1 cellular context compared by ENCODE assay signal in genomic region chr6:104941694-104942177, GRCh38.
TF ChIP-seq lines count a peak whose summit lies in the region.

No MANE protein-coding gene starts in this region.

TF ChIP-seq in HepG2, 621 proteins besides CTCF, POLR2A, EP300 and RAD21:
- TF ChIP-seq NR2F6 (IDR thresholded peaks at IDR 0.05) (0 out of 2 replicates have a peak, but pooled peaks have one; percentile 18), NR2F6 (CRISPR knock-in tag; IDR thresholded peaks at IDR 0.05) (no peak), ZNF44 (CRISPR knock-in tag; IDR thresholded peaks at IDR 0.05) (no peak), MBD4 (IDR thresholded peaks at IDR 0.05; ENCODE audit: borderline replicate concordance, low read length) (no peak), ZNF329 (CRISPR knock-in tag; IDR thresholded peaks at IDR 0.05; ENCODE audit: low read depth) (no peak), YY1 (IDR thresholded peaks at IDR 0.05; ENCODE audit: insufficient read depth, insufficient replicate concordance, low read depth, low read length) (peak; percentile 73), PATZ1 (CRISPR knock-in tag; IDR thresholded peaks at IDR 0.05) (no peak), SRF (IDR thresholded peaks at IDR 0.05; ENCODE audit: low read depth, low read length) (no peak), MTA1 (CRISPR knock-in tag; IDR thresholded peaks at IDR 0.05; ENCODE audit: borderline replicate concordance) (no peak), KDM5A (IDR thresholded peaks at IDR 0.05; ENCODE audit: borderline replicate concordance, low read length) (peak; percentile 46), ZNF143 (CRISPR knock-in tag; IDR thresholded peaks at IDR 0.05) (no peak), POGZ (CRISPR knock-in tag; IDR thresholded peaks at IDR 0.05) (0 out of 2 replicates have a peak, but pooled peaks have one; percentile 2), CCAR2 (optimal IDR thresholded peaks at IDR 0.05; ENCODE audit: low read depth, low read length) (no peak), FOSL1 (CRISPR knock-in tag; IDR thresholded peaks at IDR 0.05; ENCODE audit: borderline replicate concordance) (no peak), ZNF383 (CRISPR knock-in tag; IDR thresholded peaks at IDR 0.05; ENCODE audit: borderline replicate concordance) (no peak), KDM5B (CRISPR knock-in tag; IDR thresholded peaks at IDR 0.05; ENCODE audit: borderline replicate concordance) (no peak), ARNT2 (CRISPR knock-in tag; IDR thresholded peaks at IDR 0.05; ENCODE audit: low read depth) (no peak), ZFP82 (CRISPR knock-in tag; IDR thresholded peaks at IDR 0.05; ENCODE audit: borderline replicate concordance) (no peak), ZNF124 (CRISPR knock-in tag; IDR thresholded peaks at IDR 0.05) (no peak), ZNF30 (CRISPR knock-in tag; IDR thresholded peaks at IDR 0.05) (no peak), MBNL3 (CRISPR knock-in tag; conservative IDR thresholded peaks at IDR 0.05) (no peak), NPAS2 (CRISPR knock-in tag; IDR thresholded peaks at IDR 0.05; ENCODE audit: borderline replicate concordance) (no peak), EHMT2 (IDR thresholded peaks at IDR 0.05; ENCODE audit: borderline replicate concordance, low read depth, low read length) (no peak), HMGA1 (CRISPR knock-in tag; conservative IDR thresholded peaks at IDR 0.05) (no peak), ASH2L (IDR thresholded peaks at IDR 0.05; ENCODE audit: insufficient read length, low read depth, low read length) (peak; percentile 23), POGK (CRISPR knock-in tag; conservative IDR thresholded peaks at IDR 0.05) (no peak), ZNF737 (CRISPR knock-in tag; IDR thresholded peaks at IDR 0.05; ENCODE audit: borderline replicate concordance) (no peak), MLX (CRISPR knock-in tag; IDR thresholded peaks at IDR 0.05) (no peak), ATF2 (CRISPR knock-in tag; IDR thresholded peaks at IDR 0.05) (no peak), ZNF354B (CRISPR knock-in tag; IDR thresholded peaks at IDR 0.05) (no peak), REXO4 (CRISPR knock-in tag; IDR thresholded peaks at IDR 0.05; ENCODE audit: borderline replicate concordance) (no peak), IRF1 (CRISPR knock-in tag; IDR thresholded peaks at IDR 0.05; ENCODE audit: low read depth) (no peak), ZNF17 (CRISPR knock-in tag; IDR thresholded peaks at IDR 0.05) (no peak), HNRNPL (IDR thresholded peaks at IDR 0.05; ENCODE audit: low read depth, low read length) (no peak), SIX4 (CRISPR knock-in tag; IDR thresholded peaks at IDR 0.05) (no peak), FOXJ3 (CRISPR knock-in tag; IDR thresholded peaks at IDR 0.05; ENCODE audit: borderline replicate concordance) (no peak), KLF12 (CRISPR knock-in tag; IDR thresholded peaks at IDR 0.05; ENCODE audit: borderline replicate concordance) (peak; percentile 5; the same call in 1 of the 2 replicates), ZNF512 (CRISPR knock-in tag; IDR thresholded peaks at IDR 0.05) (no peak), GATAD1 (CRISPR knock-in tag; IDR thresholded peaks at IDR 0.05) (no peak), ZNF784 (CRISPR knock-in tag; IDR thresholded peaks at IDR 0.05; ENCODE audit: borderline replicate concordance) (no peak), PAXIP1 (CRISPR knock-in tag; conservative IDR thresholded peaks at IDR 0.05) (no peak), MNT (IDR thresholded peaks at IDR 0.05) (no peak), ZNF205 (CRISPR knock-in tag; IDR thresholded peaks at IDR 0.05) (no peak), ZNF616 (CRISPR knock-in tag; IDR thresholded peaks at IDR 0.05; ENCODE audit: low read depth) (no peak)
